Comparison of ENCODE assay signal across 9 cellular contexts in genomic region chr6:33771342-33772113, GRCh38. TPM values are rescaled to one million over a fixed set of nuclear protein-coding genes. Genes with fewer than 3 reads are reported as not detected.
DNase-seq lines count a peak whose midpoint lies in the region; ATAC-seq, FAIRE-seq and TF ChIP-seq lines count a peak whose summit lies in the region.
"Had no signal": no experiment of that assay in that cellular context is flagged by ENCODE, and none has a peak within 500 bp of the region (broad histone marks: within the 10 kb centered on the region; RNA-seq: fewer than 3 reads in every experiment).

No MANE protein-coding gene starts in this region.

- no peak for TF ChIP-seq POLR2A in testis (IDR thresholded peaks at IDR 0.05)

- no peaks in the 10 kb centered on the region for H3K27me3 Mint-ChIP-seq in activated naive CD4-positive, alpha-beta T cell treated with anti-CD3 and anti-CD28 coated beads for 36 hours (ENCODE audit: low read depth)
- no peaks in the 10 kb centered on the region for H3K27me3 Mint-ChIP-seq in osteocyte (ENCODE audit: unreplicated experiment)

- no peak overlapping the region for H3K27ac Mint-ChIP-seq in activated naive CD4-positive, alpha-beta T cell treated with anti-CD3 and anti-CD28 coated beads for 36 hours
- H3K27ac Mint-ChIP-seq in osteocyte (ENCODE audit: unreplicated experiment): peak overlapping the region; percentile 89

- WGBS in testis, 2 donors: 9 to 18% methylated on average over 16 to 43 of the region's 43 CpGs

- H3K4me3 Mint-ChIP-seq in activated naive CD4-positive, alpha-beta T cell treated with anti-CD3 and anti-CD28 coated beads for 36 hours: no peak overlapping the region
- peak overlapping the region; percentile 32 for H3K4me3 Mint-ChIP-seq in osteocyte (ENCODE audit: unreplicated experiment)

- H3K27me3 ChIP-seq in testis: no peaks in the 10 kb centered on the region

- ATAC-seq in GM19467 (IDR thresholded peaks at IDR 0.05; ENCODE audit: unreplicated experiment): no peak

- H3K9me3 Mint-ChIP-seq in activated naive CD4-positive, alpha-beta T cell treated with anti-CD3 and anti-CD28 coated beads for 36 hours: no peaks in the 10 kb centered on the region
- peaks cover 7% of the 10 kb centered on the region for H3K9me3 Mint-ChIP-seq in osteocyte (ENCODE audit: unreplicated experiment)

- H3K36me3 ChIP-seq in testis (ENCODE audit: low read depth, missing control alignments): peaks cover 2% of the 10 kb centered on the region

- TF ChIP-seq CTCF in osteocyte (IDR thresholded peaks at IDR 0.05) (peak; percentile 100), testis (IDR thresholded peaks at IDR 0.05) (peak; percentile 89 to 93 (median 91))

- peak overlapping the region; percentile 66 to 77 for H3K27ac ChIP-seq in testis

- peak; percentile 40 for FAIRE-seq in HTR-8/SVneo (lab: Jason Lieb, UNC)

- peaks cover 24% of the 10 kb centered on the region for H3K4me1 ChIP-seq in testis

- peak overlapping the region in 1 of 2 donors; percentile 15 for H3K4me3 ChIP-seq in testis

- peaks cover 13% of the 10 kb centered on the region for H3K36me3 Mint-ChIP-seq in activated naive CD4-positive, alpha-beta T cell treated with anti-CD3 and anti-CD28 coated beads for 36 hours (ENCODE audit: low read depth)
- peaks cover 27% of the 10 kb centered on the region for H3K36me3 Mint-ChIP-seq in osteocyte (ENCODE audit: unreplicated experiment)

- CTCF ChIA-PET in activated naive CD4-positive, alpha-beta T cell treated with anti-CD3 and anti-CD28 coated beads for 36 hours (lab: Charles Lee): interaction anchor here (0.6 to 7.7 kb wide), 40 partner anchors 8 to 725 kb away, joined by 3 to 66 read pairs (median 3); partner anchors contain the start of gene UQCC2

- intact Hi-C loops in activated naive CD4-positive, alpha-beta T cell treated with anti-CD3 and anti-CD28 coated beads for 36 hours (cut with micrococcal nuclease): loop anchor here (2.0 kb wide), 1 partner anchor 27 kb away; no protein-coding TSS in a partner anchor
- intact Hi-C loops in testis (cut with DNase I; ENCODE audit: low total_unique reads): loop anchor here (10.0 kb wide), 1 partner anchor 253 kb away; no protein-coding TSS in a partner anchor

- DNase-seq in DMS 273 treated with DMSO at 0.1 percent for 48 hours (lab: John Stamatoyannopoulos, UW) (peak; percentile 67), HTR-8/SVneo (ENCODE audit: insufficient read length, low spot score) (peak; percentile 83), SHP77 (lab: John Stamatoyannopoulos, UW) (peak; percentile 56 to 82), glomerular visceral epithelial cell (ENCODE audit: extremely low spot score) (peak; percentile 97), osteocyte (ENCODE audit: extremely low spot score, unreplicated experiment) (peak; percentile 98), testis (peak; percentile 78)
- peak; percentile 63 for DNase-seq in activated naive CD4-positive, alpha-beta T cell treated with anti-CD3 and anti-CD28 coated beads for 36 hours

- H3K9me3 ChIP-seq in testis: no peaks in the 10 kb centered on the region

- peaks cover 3% of the 10 kb centered on the region for H3K4me1 Mint-ChIP-seq in activated naive CD4-positive, alpha-beta T cell treated with anti-CD3 and anti-CD28 coated beads for 36 hours (ENCODE audit: low read depth)
- peaks cover 53% of the 10 kb centered on the region for H3K4me1 Mint-ChIP-seq in osteocyte (ENCODE audit: unreplicated experiment)

RNA-seq across cellular contexts. Expression of gene LEMD2, which starts 17.4 kb away (rescaled TPM):
- 10 to 100 TPM; 64.0 to 66.3 TPM for total RNA-seq in activated naive CD4-positive, alpha-beta T cell treated with anti-CD3 and anti-CD28 coated beads for 36 hours
- total RNA-seq in osteocyte: 69.3 and 70.4 TPM in 2 replicates
- 10 to 100 TPM; 71.2 to 77.0 TPM for total RNA-seq in testis
- polyA plus RNA-seq in testis (ENCODE audit: insufficient read depth, low read depth, low replicate concordance): 89.5 TPM

RNA-seq across cellular contexts. Expression of gene IP6K3, which starts 24.8 kb away (rescaled TPM):
- not detected for total RNA-seq in activated naive CD4-positive, alpha-beta T cell treated with anti-CD3 and anti-CD28 coated beads for 36 hours
- total RNA-seq in osteocyte (3.0 and 4.0 TPM in 2 replicates), testis (under 1 TPM in 1 of 2 donors, not detected in 1; 0.16 TPM)
- 0.15 TPM for polyA plus RNA-seq in testis (ENCODE audit: insufficient read depth, low read depth, low replicate concordance)
- total RNA-seq: dermis microvascular lymphatic vessel endothelial cell had no signal

RNA-seq across cellular contexts. Expression of gene MLN, which starts 32.3 kb away (rescaled TPM):
- not detected for total RNA-seq in activated naive CD4-positive, alpha-beta T cell treated with anti-CD3 and anti-CD28 coated beads for 36 hours
- not detected in 2 replicates for total RNA-seq in osteocyte
- not detected for total RNA-seq in testis
- not detected for polyA plus RNA-seq in testis (ENCODE audit: insufficient read depth, low read depth, low replicate concordance)
- total RNA-seq: dermis microvascular lymphatic vessel endothelial cell had no signal
